In the genomic region with DNA sequence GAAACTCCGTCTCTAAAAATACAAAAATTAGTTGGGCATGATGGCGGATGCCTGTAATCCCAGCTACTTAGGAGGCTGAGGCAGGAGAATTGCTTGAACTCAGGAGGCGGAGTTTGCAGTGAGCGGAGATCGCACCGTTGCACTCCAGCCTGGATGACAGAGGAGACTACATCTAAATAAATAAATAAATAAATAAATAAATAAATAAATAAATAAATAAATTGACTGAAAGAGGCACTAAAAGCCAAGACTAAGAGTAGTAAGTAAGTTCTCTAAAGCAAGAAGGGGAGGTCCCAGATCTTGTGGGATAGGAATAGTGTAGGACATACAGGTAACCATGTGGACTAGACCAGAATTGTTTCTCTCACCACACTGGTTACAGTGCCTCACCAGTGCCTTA, we compare ENCODE assay signal across 27 cellular contexts. TPM values are rescaled to one million over a fixed set of nuclear protein-coding genes. Genes with fewer than 3 reads are reported as not detected.
DNase-seq lines count a peak whose midpoint lies in the region; ATAC-seq, FAIRE-seq and TF ChIP-seq lines count a peak whose summit lies in the region.
"Had no signal": no experiment of that assay in that cellular context is flagged by ENCODE, and none has a peak within 500 bp of the region (broad histone marks: within the 10 kb centered on the region; RNA-seq: fewer than 3 reads in every experiment).

No MANE protein-coding gene starts in this region.

- H3K36me3 Mint-ChIP-seq in activated CD4-positive, alpha-beta memory T cell treated with anti-CD3 and anti-CD28 coated beads, Interleukin-2, amount 10 ng/mL, durations not matched to agents 7 days and 5 days (ENCODE audit: low read depth) = peaks cover 6% of the 10 kb centered on the region
- H3K36me3 Mint-ChIP-seq in activated CD4-positive, alpha-beta memory T cell treated with anti-CD3 and anti-CD28 coated beads for 36 hours = no peaks in the 10 kb centered on the region
- no peaks in the 10 kb centered on the region for H3K36me3 Mint-ChIP-seq in osteocyte (ENCODE audit: unreplicated experiment)
- H3K36me3 Mint-ChIP-seq: CD14-positive monocyte; CD4-positive, alpha-beta memory T cell; CD4-positive, CD25-positive, alpha-beta regulatory T cell; CD8-positive, alpha-beta memory T cell had no signal

- no peaks in the 10 kb centered on the region for H4K20me1 ChIP-seq in IMR-90 (ENCODE audit: insufficient read depth, low read length)
- H4K20me1 ChIP-seq: BLaER1 had no signal

- no peak overlapping the region for H2AFZ ChIP-seq in IMR-90 (replicated peaks; ENCODE audit: low read length, poor library complexity)

- BruUV-seq in IMR-90 (replicated peaks; lab: Mats Ljungman, UMichigan) = no TSS peak

- no peak overlapping the region for H3K9ac ChIP-seq in IMR-90 (ENCODE audit: low read depth, low read length)
- H3K9ac ChIP-seq: BLaER1 had no signal

- no peak overlapping the region for H2AK5ac ChIP-seq in IMR-90 (ENCODE audit: low read depth, low read length)

- peak overlapping the region; percentile 13 for H3K27ac Mint-ChIP-seq in activated CD4-positive, alpha-beta memory T cell treated with anti-CD3 and anti-CD28 coated beads, Interleukin-2, amount 10 ng/mL, durations not matched to agents 7 days and 5 days
- H3K27ac Mint-ChIP-seq in activated CD4-positive, alpha-beta memory T cell treated with anti-CD3 and anti-CD28 coated beads for 36 hours = no peak overlapping the region
- no peak overlapping the region for H3K27ac Mint-ChIP-seq in osteocyte (ENCODE audit: unreplicated experiment)
- H3K27ac Mint-ChIP-seq: CD4-positive, alpha-beta memory T cell; CD8-positive, alpha-beta memory T cell had no signal

- H3K27ac ChIP-seq in A549 (no peak overlapping the region), IMR-90 (ENCODE audit: insufficient read depth, low read length) (no peak overlapping the region), right lobe of liver (no peak overlapping the region)
- H3K27ac ChIP-seq: 22Rv1, BLaER1 had no signal

- 77% methylated on average over 6 of the region's 6 CpGs for WGBS in A549 (ENCODE audit: missing lambda C conversion rate)
- WGBS in IMR-90 (ENCODE audit: extremely low coverage in 2 of 2, insufficient read length in 1 of 2), 2 experiments = 100% methylated on average over 2 of the region's 6 CpGs; no CpG with 5 or more reads in 1 of the 2 experiments
- 98% methylated on average over 6 of the region's 6 CpGs for WGBS in right lobe of liver (ENCODE audit: insufficient coverage, low coverage, low lambda C conversion rate, missing lambda C conversion rate)

- H3K27me3 ChIP-seq in IMR-90 (ENCODE audit: control insufficient read depth, insufficient read depth, low read length) (peaks cover 4% of the 10 kb centered on the region), right lobe of liver (no peaks in the 10 kb centered on the region)
- H3K27me3 ChIP-seq: BE2C, BLaER1 had no signal

- H3K56ac ChIP-seq in IMR-90 (ENCODE audit: extremely low read depth, insufficient read depth, low read length) = no peak overlapping the region

- peaks cover 30% of the 10 kb centered on the region for H3K4me1 Mint-ChIP-seq in activated CD4-positive, alpha-beta memory T cell treated with anti-CD3 and anti-CD28 coated beads, Interleukin-2, amount 10 ng/mL, durations not matched to agents 7 days and 5 days
- H3K4me1 Mint-ChIP-seq in activated CD4-positive, alpha-beta memory T cell treated with anti-CD3 and anti-CD28 coated beads for 36 hours (ENCODE audit: low read depth) = peaks cover 9% of the 10 kb centered on the region
- peaks cover 3% of the 10 kb centered on the region for H3K4me1 Mint-ChIP-seq in osteocyte (ENCODE audit: unreplicated experiment)

- H3K23ac ChIP-seq in IMR-90 (ENCODE audit: low read depth, low read length) = peak overlapping the region; percentile 70; the same call in 1 of the 2 replicates

- ATAC-seq in A549 (no peak), IMR-90 (ENCODE audit: low read depth) (no peak), GM21447 (IDR thresholded peaks at IDR 0.05; ENCODE audit: unreplicated experiment) (no peak), right lobe of liver (no peak)
- ATAC-seq: GM12878 had no signal

- TF ChIP-seq CTCF in A549 (IDR thresholded peaks at IDR 0.05) (no peak), IMR-90 (conservative IDR thresholded peaks at IDR 0.05; ENCODE audit: low read depth, low read length) (no peak), osteocyte (IDR thresholded peaks at IDR 0.05) (no peak), right lobe of liver (IDR thresholded peaks at IDR 0.05) (no peak)

- H3K4me2 ChIP-seq in A549 (no peak overlapping the region), IMR-90 (ENCODE audit: low read depth, low read length) (no peak overlapping the region)
- H3K4me2 ChIP-seq: BLaER1 had no signal

- no peak overlapping the region for H3K4me3 ChIP-seq in A549
- no peak overlapping the region for H3K4me3 ChIP-seq in IMR-90 (ENCODE audit: insufficient read depth, low read depth, low read length)
- H3K4me3 ChIP-seq in right lobe of liver = no peak overlapping the region
- H3K4me3 ChIP-seq: BLaER1, GM12878 had no signal

- no peak overlapping the region for H4K91ac ChIP-seq in IMR-90 (ENCODE audit: insufficient read depth, low read depth, low read length)

- H3K36me3 ChIP-seq in IMR-90 (ENCODE audit: control insufficient read depth, insufficient read depth, low read length) (no peaks in the 10 kb centered on the region), right lobe of liver (no peaks in the 10 kb centered on the region)
- H3K36me3 ChIP-seq: BE2C, BLaER1 had no signal

- TF ChIP-seq POLR2A in A549 (IDR thresholded peaks at IDR 0.05; ENCODE audit: low read length) (no peak), IMR-90 (IDR thresholded peaks at IDR 0.05; ENCODE audit: low read depth, low read length) (no peak), right lobe of liver (IDR thresholded peaks at IDR 0.05) (no peak)

- H4K8ac ChIP-seq in IMR-90 (ENCODE audit: low read depth in 2 of 2, low read length in 2 of 2) = no peak overlapping the region

- no peak overlapping the region for H4K5ac ChIP-seq in IMR-90 (ENCODE audit: low read depth, low read length)

- no peak overlapping the region for H3K4ac ChIP-seq in IMR-90 (ENCODE audit: low read depth, low read length)

- POLR2A ChIA-PET in activated CD4-positive, alpha-beta memory T cell treated with anti-CD3 and anti-CD28 coated beads, Interleukin-2, amount 10 ng/mL, durations not matched to agents 7 days and 5 days (lab: Charles Lee) = no interaction called here
- POLR2A ChIA-PET in activated CD4-positive, alpha-beta memory T cell treated with anti-CD3 and anti-CD28 coated beads for 36 hours (lab: Charles Lee) = no interaction called here
- POLR2A ChIA-PET in A549 (lab: Yijun Ruan, JAX) = interaction anchor here (0.7 kb wide), 1 partner anchor 11 kb away, joined by 3 read pairs; no protein-coding TSS in a partner anchor
- POLR2A ChIA-PET in IMR-90 (lab: Charles Lee; ENCODE audit: unreplicated experiment) = no interaction called here

- H3K9me3 Mint-ChIP-seq in activated CD4-positive, alpha-beta memory T cell treated with anti-CD3 and anti-CD28 coated beads, Interleukin-2, amount 10 ng/mL, durations not matched to agents 7 days and 5 days = peaks cover 3% of the 10 kb centered on the region
- peaks cover 2% of the 10 kb centered on the region for H3K9me3 Mint-ChIP-seq in activated CD4-positive, alpha-beta memory T cell treated with anti-CD3 and anti-CD28 coated beads for 36 hours
- H3K9me3 Mint-ChIP-seq in osteocyte (ENCODE audit: unreplicated experiment) = no peaks in the 10 kb centered on the region
- H3K9me3 Mint-ChIP-seq: CD8-positive, alpha-beta memory T cell had no signal

- DNase-seq in activated CD4-positive, alpha-beta memory T cell treated with anti-CD3 and anti-CD28 coated beads, Interleukin-2, amount 10 ng/mL, durations not matched to agents 7 days and 5 days = no peak
- DNase-seq in activated CD4-positive, alpha-beta memory T cell treated with anti-CD3 and anti-CD28 coated beads for 36 hours = no peak
- DNase-seq in A549 (ENCODE audit: low read depth in 1 of 2, low spot score in 1 of 2) = no peak
- no peak for DNase-seq in IMR-90
- DNase-seq in osteocyte (ENCODE audit: extremely low spot score, unreplicated experiment) = peak; percentile 46
- DNase-seq in right lobe of liver = no peak
- DNase-seq: ACHN; BE2C; C1 segment of cervical spinal cord; CD4-positive, alpha-beta memory T cell; CD4-positive, CD25-positive, alpha-beta regulatory T cell; CD8-positive, alpha-beta memory T cell; COR-L47; DMS 273 treated with DMSO at 0.1 percent for 48 hours; DMS153; DMS53; DMS79; DND-41; EL; GDM1 had no signal

- no peak overlapping the region for H3K4me3 Mint-ChIP-seq in activated CD4-positive, alpha-beta memory T cell treated with anti-CD3 and anti-CD28 coated beads, Interleukin-2, amount 10 ng/mL, durations not matched to agents 7 days and 5 days
- no peak overlapping the region for H3K4me3 Mint-ChIP-seq in activated CD4-positive, alpha-beta memory T cell treated with anti-CD3 and anti-CD28 coated beads for 36 hours
- no peak overlapping the region for H3K4me3 Mint-ChIP-seq in osteocyte (ENCODE audit: unreplicated experiment)
- H3K4me3 Mint-ChIP-seq: CD14-positive monocyte; CD4-positive, alpha-beta memory T cell; CD4-positive, CD25-positive, alpha-beta regulatory T cell; CD8-positive, alpha-beta memory T cell had no signal

- H2AK9ac ChIP-seq in IMR-90 (replicated peaks; ENCODE audit: low read depth, low read length, poor library complexity) = no peak overlapping the region

- peaks cover 3% of the 10 kb centered on the region; the same call in 1 of the 2 replicates for H3K9me1 ChIP-seq in IMR-90 (ENCODE audit: insufficient read depth, low read length)

- no peaks in the 10 kb centered on the region for H3K4me1 ChIP-seq in A549
- no peaks in the 10 kb centered on the region for H3K4me1 ChIP-seq in IMR-90 (ENCODE audit: control insufficient read depth, insufficient read depth, low read length)
- H3K4me1 ChIP-seq in right lobe of liver = peaks cover 0 to 27% (median 9%) of the 10 kb centered on the region in 4 donors
- H3K4me1 ChIP-seq: BE2C had no signal

- no peaks in the 10 kb centered on the region for H3K79me1 ChIP-seq in IMR-90 (ENCODE audit: low read depth in 1 of 2, low read length in 2 of 2)

- no peak overlapping the region for H3K14ac ChIP-seq in IMR-90 (replicated peaks; ENCODE audit: low read depth, low read length)

- H3K27me3 Mint-ChIP-seq in activated CD4-positive, alpha-beta memory T cell treated with anti-CD3 and anti-CD28 coated beads, Interleukin-2, amount 10 ng/mL, durations not matched to agents 7 days and 5 days = no peaks in the 10 kb centered on the region
- no peaks in the 10 kb centered on the region for H3K27me3 Mint-ChIP-seq in activated CD4-positive, alpha-beta memory T cell treated with anti-CD3 and anti-CD28 coated beads for 36 hours
- H3K27me3 Mint-ChIP-seq in osteocyte (ENCODE audit: unreplicated experiment) = no peaks in the 10 kb centered on the region
- H3K27me3 Mint-ChIP-seq: CD4-positive, alpha-beta memory T cell; CD4-positive, CD25-positive, alpha-beta regulatory T cell had no signal

- intact Hi-C loops in activated CD4-positive, alpha-beta memory T cell treated with anti-CD3 and anti-CD28 coated beads for 36 hours (cut with micrococcal nuclease) = no loop called here
- intact Hi-C loops in IMR-90 (cut with micrococcal nuclease) (no loop called here), right lobe of liver (cut with DNase I) (no loop called here)

- no peak overlapping the region for H2BK5ac ChIP-seq in IMR-90 (ENCODE audit: low read depth, low read length, poor library complexity, severe bottlenecking)

- CTCF ChIA-PET in activated CD4-positive, alpha-beta memory T cell treated with anti-CD3 and anti-CD28 coated beads, Interleukin-2, amount 10 ng/mL, durations not matched to agents 7 days and 5 days (lab: Charles Lee) = no interaction called here
- CTCF ChIA-PET in activated CD4-positive, alpha-beta memory T cell treated with anti-CD3 and anti-CD28 coated beads for 36 hours (lab: Charles Lee) = interaction anchor here (0.9 kb wide), 1 partner anchor 225 kb away, joined by 4 read pairs; no protein-coding TSS in a partner anchor
- CTCF ChIA-PET in A549 (lab: Yijun Ruan, JAX) = interaction anchor here (0.9 kb wide), 1 partner anchor 8 kb away, joined by 3 read pairs; no protein-coding TSS in a partner anchor
- CTCF ChIA-PET in IMR-90 (lab: Yijun Ruan, JAX) = no interaction called here

- H2BK120ac ChIP-seq in IMR-90 (ENCODE audit: low read depth, low read length) = no peak overlapping the region

- FAIRE-seq in A549 (lab: Jason Lieb, UNC) = no peak
- FAIRE-seq: GM12878, GM12892, GM18507 had no signal

- no peak overlapping the region for H2BK15ac ChIP-seq in IMR-90 (ENCODE audit: low read depth, low read length)

- in situ Hi-C loops in IMR-90 (cut with MboI; ENCODE audit: low sequenced_read_pairs) = no loop called here

- TF ChIP-seq RAD21 in A549 (conservative IDR thresholded peaks at IDR 0.05 in 1 of 2, IDR thresholded peaks at IDR 0.05 in 1 of 2) (no peak), IMR-90 (IDR thresholded peaks at IDR 0.05; ENCODE audit: low read length) (no peak)

- no peak for TF ChIP-seq EP300 in A549 (IDR thresholded peaks at IDR 0.05)

- dilution Hi-C loops in IMR-90 (cut with HindIII; ENCODE audit: low sequenced_read_pairs, unreplicated experiment) = no loop called here

- no peak overlapping the region for H3K18ac ChIP-seq in IMR-90 (ENCODE audit: low read depth, low read length)

- no peak overlapping the region for H2BK20ac ChIP-seq in IMR-90 (ENCODE audit: low read depth, low read length)

- no peaks in the 10 kb centered on the region for H3K9me3 ChIP-seq in A549
- H3K9me3 ChIP-seq in IMR-90 (ENCODE audit: control insufficient read depth, insufficient read depth, low read length) = no peaks in the 10 kb centered on the region
- no peaks in the 10 kb centered on the region for H3K9me3 ChIP-seq in right lobe of liver
- H3K9me3 ChIP-seq: BE2C, BLaER1 had no signal

RNA-seq across cellular contexts. Expression of gene TLNRD1, which starts 40.0 kb away (rescaled TPM):
- total RNA-seq in activated CD4-positive, alpha-beta memory T cell treated with anti-CD3 and anti-CD28 coated beads, Interleukin-2, amount 10 ng/mL, durations not matched to agents 7 days and 5 days = 10 to 100 TPM; 47.1 to 48.8 TPM
- total RNA-seq in activated CD4-positive, alpha-beta memory T cell treated with anti-CD3 and anti-CD28 coated beads for 36 hours = 10 to 100 TPM; 23.5 to 25.4 TPM
- polyA plus RNA-seq in A549 (2011; rRNA removed) (5.3 and 6.6 TPM in 2 replicates), A549 (2017; fragmentation: RNase III; extraction: RNeasy Plus Mini Kit Qiagen cat#74134 plus additional on column Dnase treatment) (7.0 to 7.2 TPM (median 7.0 TPM) in 3 replicates), IMR-90 (2012; rRNA removed) (6.8 and 9.5 TPM in 2 replicates)
- 12.3 and 20.7 TPM in 2 replicates for polyA plus RNA-seq in A549 (2012; cell fraction: cytosol; rRNA removed)
- 12.4 and 22.3 TPM in 2 replicates for polyA plus RNA-seq in A549 (2012; cell fraction: nucleus; rRNA removed)
- 5.7 and 8.4 TPM in 2 replicates for polyA minus RNA-seq in A549 (2011; rRNA and poly(A)+ RNA removed)
- total RNA-seq in IMR-90 (2012; rRNA removed) (2.2 and 2.8 TPM in 2 replicates), osteocyte (10.6 and 11.5 TPM in 2 replicates), right lobe of liver (1 to 10 TPM; 3.0 to 7.4 (median 5.5) TPM)
- polyA plus RNA-seq in IMR-90 (2012; cell fraction: cytosol; rRNA removed) = 4.7 and 12.7 TPM in 2 replicates
- polyA plus RNA-seq in IMR-90 (2012; cell fraction: nucleus; rRNA removed; ENCODE audit: low replicate concordance) = 3.6 and 10.3 TPM in 2 replicates

RNA-seq across cellular contexts. Expression of gene MESD, which starts 51.1 kb away (rescaled TPM):
- 10 to 100 TPM; 34.5 to 36.1 TPM for total RNA-seq in activated CD4-positive, alpha-beta memory T cell treated with anti-CD3 and anti-CD28 coated beads, Interleukin-2, amount 10 ng/mL, durations not matched to agents 7 days and 5 days
- total RNA-seq in activated CD4-positive, alpha-beta memory T cell treated with anti-CD3 and anti-CD28 coated beads for 36 hours = 10 to 100 TPM; 20.0 to 20.5 TPM
- polyA plus RNA-seq in A549 (2011; rRNA removed) (29.6 and 35.6 TPM in 2 replicates), A549 (2017; fragmentation: RNase III; extraction: RNeasy Plus Mini Kit Qiagen cat#74134 plus additional on column Dnase treatment) (39.2 to 41.0 TPM (median 39.4 TPM) in 3 replicates), IMR-90 (2012; rRNA removed) (14.0 and 14.7 TPM in 2 replicates)
- 14.6 and 16.2 TPM in 2 replicates for polyA plus RNA-seq in A549 (2012; cell fraction: cytosol; rRNA removed)
- 8.1 and 10.2 TPM in 2 replicates for polyA plus RNA-seq in A549 (2012; cell fraction: nucleus; rRNA removed)
- polyA minus RNA-seq in A549 (2011; rRNA and poly(A)+ RNA removed) = 11.4 and 11.5 TPM in 2 replicates
- total RNA-seq in IMR-90 (2012; rRNA removed) (10.0 and 15.3 TPM in 2 replicates), osteocyte (25.3 and 26.3 TPM in 2 replicates), right lobe of liver (10 to 100 TPM; 10.8 to 16.7 (median 14.6) TPM)
- 6.2 and 6.5 TPM in 2 replicates for polyA plus RNA-seq in IMR-90 (2012; cell fraction: cytosol; rRNA removed)
- polyA plus RNA-seq in IMR-90 (2012; cell fraction: nucleus; rRNA removed; ENCODE audit: low replicate concordance) = 3.5 and 8.2 TPM in 2 replicates

Comparison
In these comparisons a context has a peak if more than half of its experiments do, and no peak if none do; other contexts are left out.
1. CTCF ChIA-PET loops: an anchor here in activated CD4-positive, alpha-beta memory T cell treated with anti-CD3 and anti-CD28 coated beads for 36 hours (0.9 kb wide) and A549 (0.9 kb wide); none called in activated CD4-positive, alpha-beta memory T cell treated with anti-CD3 and anti-CD28 coated beads, Interleukin-2, amount 10 ng/mL, durations not matched to agents 7 days and 5 days and IMR-90.